Comparison of ENCODE assay signal across 18 cellular contexts in the genomic region with DNA sequence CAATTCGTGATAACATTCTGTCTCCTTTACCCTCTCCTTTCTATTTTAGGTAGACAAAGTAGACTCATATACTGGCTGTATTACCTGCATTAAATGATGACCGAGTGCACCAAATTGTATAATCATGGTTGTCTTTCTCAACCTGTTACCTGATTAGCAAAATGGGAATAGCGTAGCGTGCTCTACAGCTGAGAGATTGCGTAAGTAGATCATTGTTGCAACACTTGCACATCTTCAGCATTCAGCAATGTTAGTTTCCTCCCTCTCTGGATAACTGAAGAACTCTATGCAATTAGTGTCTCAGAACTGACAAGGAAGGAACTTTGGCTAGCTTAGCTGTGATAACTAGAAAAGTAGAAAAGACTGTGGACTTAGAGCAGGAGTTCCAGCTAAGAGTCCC.
"Had no signal": no experiment of that assay in that cellular context is flagged by ENCODE, and none has a peak within 500 bp of the region (broad histone marks: within the 10 kb centered on the region; RNA-seq: fewer than 3 reads in every experiment).

No MANE protein-coding gene starts in this region.

- H2AFZ ChIP-seq: hepatocyte had no signal

- H3K9me3 ChIP-seq: esophagus squamous epithelium, pancreas, suprapubic skin, thyroid gland, upper lobe of left lung, vagina had no signal

- DNase-seq: dermis blood vessel endothelial cell; esophagus squamous epithelium; foreskin keratinocyte; head of caudate nucleus; left colon; mesendoderm; naive B cell; occipital lobe; pancreas; right cardiac atrium; stimulated activated CD4-positive, alpha-beta T cell treated with anti-CD3 and anti-CD28 coated beads, Interleukin-2, amount 100 ng/mL, for 48 hours; stimulated activated naive CD8-positive, alpha-beta T cell treated with anti-CD3 and anti-CD28 coated beads, Interleukin-15, Interleukin-2, amounts not matched to agents 100 U/mL and 50 U/mL, for 24 hours; thyroid gland; upper lobe of left lung had no signal

- H3K4me3 ChIP-seq: esophagus squamous epithelium, hepatocyte, pancreas, smooth muscle cell, suprapubic skin, thyroid gland, upper lobe of left lung, vagina had no signal

- H3K4me1 ChIP-seq: esophagus squamous epithelium, foreskin keratinocyte, pancreas, suprapubic skin, thyroid gland, upper lobe of left lung, vagina had no signal

- ATAC-seq: foreskin keratinocyte; left colon; pancreas; right cardiac atrium; stimulated activated naive CD8-positive, alpha-beta T cell treated with anti-CD3 and anti-CD28 coated beads, Interleukin-15, Interleukin-2, amounts not matched to agents 100 U/mL and 50 U/mL, for 24 hours had no signal

- H3K27me3 ChIP-seq: esophagus squamous epithelium, hepatocyte, pancreas, suprapubic skin, thyroid gland, upper lobe of left lung, vagina had no signal

- H3K27ac ChIP-seq: esophagus squamous epithelium, foreskin keratinocyte, hepatocyte, pancreas, suprapubic skin, thyroid gland, upper lobe of left lung, vagina had no signal

- H3K36me3 ChIP-seq: esophagus squamous epithelium, pancreas, suprapubic skin, thyroid gland, upper lobe of left lung, vagina had no signal

- H3K4me2 ChIP-seq: hepatocyte, smooth muscle cell had no signal
